Comparison of ENCODE assay signal across 1 cellular context in the genomic region with DNA sequence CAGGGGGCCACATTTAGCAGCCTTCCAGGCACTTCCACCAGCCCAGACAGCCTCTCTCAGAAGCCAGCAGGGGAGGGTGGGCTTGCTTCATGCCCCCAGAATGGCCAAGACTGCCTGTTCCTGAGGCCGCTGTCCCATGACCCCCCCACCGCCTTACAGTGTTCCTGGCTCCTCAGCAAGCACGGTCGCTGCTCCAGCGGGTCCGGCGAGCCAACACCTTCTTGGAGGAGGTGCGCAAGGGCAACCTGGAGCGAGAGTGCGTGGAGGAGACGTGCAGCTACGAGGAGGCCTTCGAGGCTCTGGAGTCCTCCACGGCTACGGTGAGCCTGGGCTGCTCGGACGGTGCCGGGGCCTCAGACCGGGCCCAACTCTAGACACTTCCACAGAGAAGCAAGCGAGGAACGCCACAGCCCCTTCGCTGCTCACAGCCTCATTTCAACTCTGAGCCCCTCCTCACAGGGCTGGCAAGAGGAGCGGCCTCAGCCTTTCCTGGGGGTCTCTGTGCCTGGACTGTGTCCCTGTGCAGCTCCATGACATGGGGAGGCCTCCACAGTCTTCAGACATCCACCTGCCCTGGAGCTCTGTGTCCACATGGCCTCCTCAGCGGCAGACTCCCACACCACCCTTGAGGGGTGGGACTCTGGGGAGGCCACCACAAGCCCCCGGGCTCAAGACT.
TF ChIP-seq lines count a peak whose summit lies in the region.

No MANE protein-coding gene starts in this region.

TF ChIP-seq in liver, 16 proteins besides CTCF, POLR2A, EP300 and RAD21 (continued from another document):
- TF ChIP-seq REST (IDR thresholded peaks at IDR 0.05) (no peak), NR2F2 (IDR thresholded peaks at IDR 0.05) (no peak), HNF4G (IDR thresholded peaks at IDR 0.05) (no peak), ATF3 (IDR thresholded peaks at IDR 0.05) (no peak), YY1 (IDR thresholded peaks at IDR 0.05) (no peak), HNF4A (conservative IDR thresholded peaks at IDR 0.05) (no peak), JUND (IDR thresholded peaks at IDR 0.05) (no peak), GABPA (IDR thresholded peaks at IDR 0.05 in 1 of 2, conservative IDR thresholded peaks at IDR 0.05 in 1 of 2) (no peak)
